29 cellular contexts compared by ENCODE assay signal in the genomic region with DNA sequence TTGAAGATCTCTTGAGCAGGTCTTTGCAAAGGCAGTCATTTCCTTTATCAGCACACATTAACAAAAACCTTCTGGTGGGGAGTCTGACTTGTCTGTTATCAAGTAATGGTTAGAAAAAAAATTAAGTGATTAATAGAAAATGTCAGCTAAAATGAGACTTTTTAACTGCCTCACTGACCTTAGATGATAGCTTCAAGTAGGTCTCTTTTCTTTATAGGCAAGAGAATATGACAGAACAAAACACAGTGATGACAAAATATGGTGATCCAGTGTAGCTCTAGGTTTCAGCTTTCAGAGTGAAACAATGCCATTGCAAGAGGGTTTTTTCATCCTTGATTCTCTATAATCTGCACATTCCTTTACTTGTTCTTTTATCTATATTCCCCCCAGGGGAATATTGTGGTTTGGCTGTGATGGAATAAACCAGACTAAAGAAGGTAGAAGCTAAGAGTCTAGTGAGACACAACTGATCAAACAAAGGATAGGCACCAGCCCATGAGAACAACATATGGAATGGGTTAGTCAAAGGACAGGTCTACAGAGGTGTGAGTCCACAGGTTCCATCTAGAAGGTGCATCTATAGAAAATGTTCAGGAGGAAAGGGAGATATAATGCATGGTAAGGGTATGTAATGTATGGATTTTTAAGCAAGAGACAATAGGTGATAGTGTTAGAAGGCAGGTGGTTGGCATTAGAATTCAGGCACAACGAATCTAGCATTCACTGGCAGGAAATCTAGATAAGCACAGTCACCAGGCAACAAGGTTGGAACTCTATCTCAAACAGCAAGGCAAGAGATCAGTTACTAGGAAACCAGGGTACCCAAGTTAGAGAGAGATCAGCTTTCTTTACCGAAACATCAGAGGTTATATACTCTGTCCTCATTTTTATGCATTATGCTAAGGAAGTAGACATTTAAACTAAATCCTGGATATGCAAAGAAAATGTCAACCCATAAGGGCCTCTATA.
DNase-seq lines count a peak whose midpoint lies in the region; ATAC-seq and TF ChIP-seq lines count a peak whose summit lies in the region.
"Had no signal": no experiment of that assay in that cellular context is flagged by ENCODE, and none has a peak within 500 bp of the region (broad histone marks: within the 10 kb centered on the region; RNA-seq: fewer than 3 reads in every experiment).

No MANE protein-coding gene starts in this region.

- TF ChIP-seq CTCF in MCF 10A (IDR thresholded peaks at IDR 0.05; ENCODE audit: unreplicated experiment) (no peak), breast epithelium (IDR thresholded peaks at IDR 0.05) (no peak), astrocyte of the cerebellum (IDR thresholded peaks at IDR 0.05; ENCODE audit: low read depth, low read length, missing control alignments) (no peak)

- no peaks in the 10 kb centered on the region for H3K27me3 Mint-ChIP-seq in MCF 10A (ENCODE audit: insufficient read depth, unreplicated experiment)
- H3K27me3 Mint-ChIP-seq: activated naive CD4-positive, alpha-beta T cell treated with anti-CD3 and anti-CD28 coated beads, Interleukin-2, amount 50 U/mL, for 24 hours; activated T-helper 17 cell treated with anti-CD3 and anti-CD28 coated beads, Interleukin-2, amount 50 U/mL, for 72 hours had no signal

- peaks cover 17% of the 10 kb centered on the region for H3K4me1 Mint-ChIP-seq in MCF 10A (ENCODE audit: insufficient read depth, unreplicated experiment)

- H3K4me3 Mint-ChIP-seq in MCF 10A (ENCODE audit: unreplicated experiment): no peak overlapping the region
- H3K4me3 Mint-ChIP-seq: activated naive CD4-positive, alpha-beta T cell treated with anti-CD3 and anti-CD28 coated beads, Interleukin-2, amount 50 U/mL, for 24 hours; activated T-helper 17 cell treated with anti-CD3 and anti-CD28 coated beads, Interleukin-2, amount 50 U/mL, for 72 hours; WTC11 had no signal

- no peak overlapping the region for H3K27ac Mint-ChIP-seq in MCF 10A (ENCODE audit: low read depth, unreplicated experiment)
- H3K27ac Mint-ChIP-seq: activated naive CD4-positive, alpha-beta T cell treated with anti-CD3 and anti-CD28 coated beads, Interleukin-2, amount 50 U/mL, for 24 hours; activated T-helper 17 cell treated with anti-CD3 and anti-CD28 coated beads, Interleukin-2, amount 50 U/mL, for 72 hours; WTC11 had no signal

- H3K4me3 ChIP-seq in breast epithelium (no peak overlapping the region), astrocyte of the cerebellum (ENCODE audit: low read depth, low read length) (no peak overlapping the region)
- H3K4me3 ChIP-seq: ascending aorta, colonic mucosa, esophagus muscularis mucosa, GM12878, prostate gland, transverse colon had no signal

- H3K36me3 ChIP-seq in breast epithelium: no peaks in the 10 kb centered on the region
- H3K36me3 ChIP-seq: ascending aorta, BE2C, colonic mucosa, esophagus muscularis mucosa, neutrophil, prostate gland, transverse colon had no signal

- H3K27me3 ChIP-seq in breast epithelium: no peaks in the 10 kb centered on the region
- H3K27me3 ChIP-seq: ascending aorta, BE2C, colonic mucosa, esophagus muscularis mucosa, neutrophil, transverse colon had no signal

- no peak for ATAC-seq in HG02763 (IDR thresholded peaks at IDR 0.05; ENCODE audit: unreplicated experiment)
- no peak for ATAC-seq in left ventricle myocardium superior
- ATAC-seq: activated T-helper 17 cell treated with anti-CD3 and anti-CD28 coated beads, Interleukin-2, amount 50 U/mL, for 72 hours; GM12878; left cardiac atrium; WTC11 had no signal

- H3K9me3 ChIP-seq in breast epithelium: no peaks in the 10 kb centered on the region
- H3K9me3 ChIP-seq: ascending aorta, BE2C, colonic mucosa, esophagus muscularis mucosa, neutrophil, prostate gland, transverse colon had no signal

- no peak overlapping the region for H3K27ac ChIP-seq in breast epithelium
- H3K27ac ChIP-seq: ascending aorta, colonic mucosa, esophagus muscularis mucosa, HL-60, neutrophil, prostate gland, transverse colon had no signal

- intact Hi-C loops in MCF 10A (cut with micrococcal nuclease) (no loop called here), breast epithelium (cut with DNase I; ENCODE audit: low total_unique reads) (no loop called here), left ventricle myocardium superior (cut with micrococcal nuclease) (no loop called here)

- no TSS peak for BruUV-seq in MCF 10A (replicated peaks; lab: Mats Ljungman, UMichigan)

- CTCF ChIA-PET in MCF 10A (lab: Yijun Ruan, JAX): interaction anchor here (0.6 kb wide), 1 partner anchor 75 kb away, joined by 3 read pairs; no protein-coding TSS in a partner anchor

- POLR2A ChIA-PET in MCF 10A (lab: Yijun Ruan, JAX): interaction anchor here (0.7 kb wide), 1 partner anchor 90 kb away, joined by 4 read pairs; no protein-coding TSS in a partner anchor

- H3K36me3 Mint-ChIP-seq in MCF 10A (ENCODE audit: insufficient read depth, unreplicated experiment): no peaks in the 10 kb centered on the region
- H3K36me3 Mint-ChIP-seq: activated naive CD4-positive, alpha-beta T cell treated with anti-CD3 and anti-CD28 coated beads, Interleukin-2, amount 50 U/mL, for 24 hours; WTC11 had no signal

- DNase-seq in MCF 10A (ENCODE audit: unreplicated experiment) (peak; percentile 9), breast epithelium (ENCODE audit: low spot score in 2 of 2) (no peak), astrocyte of the cerebellum (ENCODE audit: low read depth) (peak; percentile 42), fibroblast of peridontal ligament (ENCODE audit: extremely low read depth) (peak; percentile 11), medulla oblongata (ENCODE audit: extremely low spot score) (no peak), left ventricle myocardium superior (no peak), HPDE6-E6E7 (ENCODE audit: extremely low spot score) (no peak)
- DNase-seq: 8988T; activated CD4-positive, alpha-beta T cell treated with anti-CD3 and anti-CD28 coated beads, Interleukin-2, amount 50 U/mL, for 4 hours; BE2C; colonic mucosa; effector memory CD4-positive, alpha-beta T cell; left cardiac atrium; NCI-H1105 treated with DMSO at 0.1 percent for 48 hours; NCI-H2029; NCI-H774; Right ventricle myocardium superior; T-helper 9 cell; transverse colon had no signal

- no peaks in the 10 kb centered on the region for H3K9me3 Mint-ChIP-seq in MCF 10A (ENCODE audit: unreplicated experiment)
- H3K9me3 Mint-ChIP-seq: activated naive CD4-positive, alpha-beta T cell treated with anti-CD3 and anti-CD28 coated beads, Interleukin-2, amount 50 U/mL, for 24 hours; activated T-helper 17 cell treated with anti-CD3 and anti-CD28 coated beads, Interleukin-2, amount 50 U/mL, for 72 hours; WTC11 had no signal

- no peaks in the 10 kb centered on the region for H3K4me1 ChIP-seq in breast epithelium
- H3K4me1 ChIP-seq: ascending aorta, BE2C, colonic mucosa, esophagus muscularis mucosa, prostate gland, transverse colon had no signal

- in situ Hi-C loops in astrocyte of the cerebellum (cut with HindIII; ENCODE audit: low sequenced_read_pairs): no loop called here

- no peak for TF ChIP-seq POLR2A in breast epithelium (IDR thresholded peaks at IDR 0.05)

Comparison
In these comparisons a context has a peak if more than half of its experiments do, and no peak if none do; other contexts are left out.
1. DNase-seq: peak in MCF 10A (single experiment), astrocyte of the cerebellum (single experiment) and fibroblast of peridontal ligament (single experiment); none in breast epithelium (0 of 2), medulla oblongata (single experiment), left ventricle myocardium superior (single experiment) and HPDE6-E6E7 (single experiment).